Comparison of ENCODE assay signal across 9 cellular contexts in genomic region chr7:74271742-74272141, GRCh38. TPM values are rescaled to one million over a fixed set of nuclear protein-coding genes. Genes with fewer than 3 reads are reported as not detected.
DNase-seq lines count a peak whose midpoint lies in the region; ATAC-seq and TF ChIP-seq lines count a peak whose summit lies in the region.
"Had no signal": no experiment of that assay in that cellular context is flagged by ENCODE, and none has a peak within 500 bp of the region (broad histone marks: within the 10 kb centered on the region; RNA-seq: fewer than 3 reads in every experiment).

No MANE protein-coding gene starts in this region.

- H3K4me1 ChIP-seq in GM23338 (ENCODE audit: insufficient read depth): peaks cover 11% of the 10 kb centered on the region; the same call in 1 of the 2 replicates
- peaks cover 18% of the 10 kb centered on the region for H3K4me1 ChIP-seq in PC-9 (replicated peaks; ENCODE audit: insufficient read depth)

- H3K9me2 ChIP-seq in GM23338 (ENCODE audit: insufficient read depth) (no peaks in the 10 kb centered on the region), PC-9 (ENCODE audit: insufficient read depth) (no peaks in the 10 kb centered on the region)

- no peak for ATAC-seq in GM23338
- ATAC-seq in stimulated activated memory B cell treated with anti-CD40 and anti-IgM and Interleukin-4, amounts not matched to agents 10 μg/mL and 1 μg/mL and 100 μg/mL, for 72 hours: no peak
- ATAC-seq in GM21786 (IDR thresholded peaks at IDR 0.05; ENCODE audit: unreplicated experiment): no peak

- no peak for DNase-seq in GM23338 (ENCODE audit: low spot score)
- peak in 1 of 2 experiments; percentile 57 for DNase-seq in PC-9
- peak; percentile 36 for DNase-seq in germinal center (ENCODE audit: low spot score)
- no peak for DNase-seq in NCI-H2171 (lab: John Stamatoyannopoulos, UW)
- DNase-seq in GM13977 (ENCODE audit: low spot score): no peak
- DNase-seq in cortex of kidney (lab: John Stamatoyannopoulos, UW): no peak
- DNase-seq: NCI-H2081 had no signal

- POLR2A ChIA-PET in PC-9 (lab: Charles Lee; ENCODE audit: unreplicated experiment): no interaction called here

- H3K4me3 Mint-ChIP-seq in GM23338: no peak overlapping the region; the same call in 2 of the 3 replicates
- H3K4me3 Mint-ChIP-seq in stimulated activated memory B cell treated with anti-CD40 and anti-IgM and Interleukin-4, amounts not matched to agents 10 μg/mL and 1 μg/mL and 100 μg/mL, for 72 hours: peak overlapping the region; percentile 60

- no peaks in the 10 kb centered on the region for H3K9me3 ChIP-seq in PC-9 (ENCODE audit: insufficient read depth, low read depth)

- H3K27me3 ChIP-seq in GM23338 (ENCODE audit: insufficient read depth): no peaks in the 10 kb centered on the region
- no peaks in the 10 kb centered on the region for H3K27me3 ChIP-seq in PC-9 (ENCODE audit: insufficient read depth, low read depth)

- peaks cover 20% of the 10 kb centered on the region for H3K27me3 Mint-ChIP-seq in GM23338 (ENCODE audit: insufficient read depth, low read depth, poor library complexity)
- no peaks in the 10 kb centered on the region for H3K27me3 Mint-ChIP-seq in stimulated activated memory B cell treated with anti-CD40 and anti-IgM and Interleukin-4, amounts not matched to agents 10 μg/mL and 1 μg/mL and 100 μg/mL, for 72 hours

- intact Hi-C loops in PC-9 (cut with micrococcal nuclease; ENCODE audit: unreplicated experiment): no loop called here

- no peak for TF ChIP-seq CTCF in GM23338 (conservative IDR thresholded peaks at IDR 0.05; ENCODE audit: low read depth in 2 of 2)
- TF ChIP-seq CTCF in PC-9 (conservative IDR thresholded peaks at IDR 0.05): no peak
- TF ChIP-seq CTCF in GM13977 (IDR thresholded peaks at IDR 0.05; ENCODE audit: extremely low read depth, insufficient read depth, missing control alignments): no peak

- no peak overlapping the region for H3K4me3 ChIP-seq in GM23338
- no peak overlapping the region for H3K4me3 ChIP-seq in PC-9

- no TSS peak for BruUV-seq in PC-9 (replicated peaks; lab: Mats Ljungman, UMichigan)

- no peaks in the 10 kb centered on the region for H3K36me3 Mint-ChIP-seq in GM23338 (ENCODE audit: low read depth)
- H3K36me3 Mint-ChIP-seq in stimulated activated memory B cell treated with anti-CD40 and anti-IgM and Interleukin-4, amounts not matched to agents 10 μg/mL and 1 μg/mL and 100 μg/mL, for 72 hours: no peaks in the 10 kb centered on the region

- H3K9me3 Mint-ChIP-seq in GM23338: no peaks in the 10 kb centered on the region
- H3K9me3 Mint-ChIP-seq in stimulated activated memory B cell treated with anti-CD40 and anti-IgM and Interleukin-4, amounts not matched to agents 10 μg/mL and 1 μg/mL and 100 μg/mL, for 72 hours: no peaks in the 10 kb centered on the region

- H3K79me2 ChIP-seq in GM23338 (replicated peaks; ENCODE audit: insufficient read depth) (no peaks in the 10 kb centered on the region), PC-9 (ENCODE audit: low read depth) (no peaks in the 10 kb centered on the region)

- H3K36me3 ChIP-seq in GM23338 (ENCODE audit: insufficient read depth) (no peaks in the 10 kb centered on the region), PC-9 (ENCODE audit: low read depth) (no peaks in the 10 kb centered on the region)

- peaks cover 13% of the 10 kb centered on the region for H3K4me1 Mint-ChIP-seq in GM23338
- peaks cover 51% of the 10 kb centered on the region for H3K4me1 Mint-ChIP-seq in stimulated activated memory B cell treated with anti-CD40 and anti-IgM and Interleukin-4, amounts not matched to agents 10 μg/mL and 1 μg/mL and 100 μg/mL, for 72 hours

- H2AFZ ChIP-seq in GM23338 (no peak overlapping the region), PC-9 (no peak overlapping the region)

- in situ Hi-C loops in GM13977 (cut with MboI; ENCODE audit: low pct_unique_long_range_greater_than_20kb, low sequenced_read_pairs, unreplicated experiment): no loop called here

- no peaks in the 10 kb centered on the region for H4K20me1 ChIP-seq in GM23338 (replicated peaks; ENCODE audit: insufficient read depth)
- H4K20me1 ChIP-seq in PC-9 (ENCODE audit: insufficient read depth): no peaks in the 10 kb centered on the region

- CTCF ChIA-PET in PC-9 (lab: Charles Lee): interaction anchor here (0.5 kb wide), 1 partner anchor 16 kb away, joined by 3 read pairs; no protein-coding TSS in a partner anchor

- H3K27ac ChIP-seq in GM23338 (ENCODE audit: low read depth): peak overlapping the region; percentile 43
- H3K27ac ChIP-seq in PC-9: peak overlapping the region; percentile 53; the same call in 1 of the 2 replicates

- no peak overlapping the region for H3K27ac Mint-ChIP-seq in GM23338
- peak overlapping the region; percentile 88 for H3K27ac Mint-ChIP-seq in stimulated activated memory B cell treated with anti-CD40 and anti-IgM and Interleukin-4, amounts not matched to agents 10 μg/mL and 1 μg/mL and 100 μg/mL, for 72 hours

- H3F3A ChIP-seq in GM23338 (replicated peaks; ENCODE audit: low read depth) (0 out of 2 replicates have a peak, but pooled peaks cover 5% of the 10 kb centered on the region), PC-9 (ENCODE audit: insufficient read depth, low read depth) (peaks cover 33% of the 10 kb centered on the region; the same call in 1 of the 2 replicates)

- H3K4me2 ChIP-seq in GM23338: no peak overlapping the region
- H3K4me2 ChIP-seq in PC-9: no peak overlapping the region

TF ChIP-seq in GM23338, 12 proteins besides CTCF, POLR2A, EP300 and RAD21 (continues in another document):
- TF ChIP-seq CREB1 (CRISPR knock-in tag; IDR thresholded peaks at IDR 0.05; ENCODE audit: low read depth) (no peak), ZNF114 (CRISPR knock-in tag; IDR thresholded peaks at IDR 0.05) (no peak), ETS1 (IDR thresholded peaks at IDR 0.05) (no peak), EZH2phosphoT487 (IDR thresholded peaks at IDR 0.05; ENCODE audit: unreplicated experiment) (no peak), STAT1 (IDR thresholded peaks at IDR 0.05; ENCODE audit: unreplicated experiment) (no peak), NANOG (IDR thresholded peaks at IDR 0.05; ENCODE audit: borderline replicate concordance) (no peak), POLR2AphosphoS5 (IDR thresholded peaks at IDR 0.05; ENCODE audit: low read depth) (no peak), ZNF331 (CRISPR knock-in tag; IDR thresholded peaks at IDR 0.05; ENCODE audit: low read depth) (no peak), EZH2 (IDR thresholded peaks at IDR 0.05; ENCODE audit: low read depth, unreplicated experiment) (no peak), JUNB (IDR thresholded peaks at IDR 0.05; ENCODE audit: unreplicated experiment) (no peak), REST (IDR thresholded peaks at IDR 0.05; ENCODE audit: unreplicated experiment) (no peak)

RNA-seq across cellular contexts. Expression of gene CLIP2, which starts 17.5 kb away (rescaled TPM):
- total RNA-seq in GM23338 (2014; rRNA removed; shearing (Covaris generic)): 45.2 and 51.9 TPM in 2 replicates
- polyA plus RNA-seq in GM23338 (2016; fragmentation: Nextera tagmentation; extraction: Ambion mirVana): 7.2 and 8.1 TPM in 2 replicates
- total RNA-seq in PC-9 (2021): 37.9 and 48.0 TPM in 2 replicates

RNA-seq across cellular contexts. Expression of gene RFC2, which starts 17.5 kb away (rescaled TPM):
- 62.4 and 75.2 TPM in 2 replicates for total RNA-seq in GM23338 (2014; rRNA removed; shearing (Covaris generic))
- 55.3 and 56.4 TPM in 2 replicates for polyA plus RNA-seq in GM23338 (2016; fragmentation: Nextera tagmentation; extraction: Ambion mirVana)
- 65.5 and 75.7 TPM in 2 replicates for total RNA-seq in PC-9 (2021)
